Comparison of ENCODE assay signal across 8 cellular contexts in genomic region chr1:221715321-221716169, GRCh38. TPM values are rescaled to one million over a fixed set of nuclear protein-coding genes. Genes with fewer than 3 reads are reported as not detected.
DNase-seq lines count a peak whose midpoint lies in the region; ATAC-seq and TF ChIP-seq lines count a peak whose summit lies in the region.

No MANE protein-coding gene starts in this region.

- no peak for TF ChIP-seq CTCF in glutamatergic neuron (IDR thresholded peaks at IDR 0.05; ENCODE audit: partially characterized antibody, unreplicated experiment)

- H3K27ac Mint-ChIP-seq in activated CD4-positive, alpha-beta T cell treated with anti-CD3 and anti-CD28 coated beads, Interleukin-2, amount 10 ng/mL, durations not matched to agents 24 days and 14 days, result peak overlapping the region; percentile 57
- H3K27ac Mint-ChIP-seq in T-cell (peak overlapping the region; percentile 36 to 50), glutamatergic neuron (ENCODE audit: unreplicated experiment) (peak overlapping the region; percentile 81)
- H3K27ac Mint-ChIP-seq in stimulated activated memory B cell treated with anti-CD40 and anti-IgM and Interleukin-4, amounts not matched to agents 10 μg/mL and 1 μg/mL and 100 μg/mL, for 72 hours, result peak overlapping the region; percentile 83

- DNase-seq in activated CD4-positive, alpha-beta T cell treated with anti-CD3 and anti-CD28 coated beads, Interleukin-2, amount 10 ng/mL, durations not matched to agents 24 days and 14 days, result peak; percentile 57
- DNase-seq in activated CD4-positive, alpha-beta T cell treated with anti-CD3 and anti-CD28 coated beads, Interleukin-2, amount 50 U/mL, for 1 hour, result no peak
- no peak for DNase-seq in T-cell
- DNase-seq in glutamatergic neuron, result peak; percentile 31
- no peak for DNase-seq in activated gamma-delta T cell treated with Interleukin-2 at 50 U/mL for 16 hours
- no peak for DNase-seq in stimulated activated CD4-positive, alpha-beta T cell treated with anti-CD3 and anti-CD28 coated beads, Interleukin-2, amount 100 ng/mL, for 24 hours

- H3K27me3 Mint-ChIP-seq in activated CD4-positive, alpha-beta T cell treated with anti-CD3 and anti-CD28 coated beads, Interleukin-2, amount 10 ng/mL, durations not matched to agents 24 days and 14 days, result no peaks in the 10 kb centered on the region
- no peaks in the 10 kb centered on the region for H3K27me3 Mint-ChIP-seq in T-cell
- H3K27me3 Mint-ChIP-seq in glutamatergic neuron (ENCODE audit: unreplicated experiment), result no peaks in the 10 kb centered on the region
- H3K27me3 Mint-ChIP-seq in stimulated activated memory B cell treated with anti-CD40 and anti-IgM and Interleukin-4, amounts not matched to agents 10 μg/mL and 1 μg/mL and 100 μg/mL, for 72 hours, result no peaks in the 10 kb centered on the region

- intact Hi-C loops in activated CD4-positive, alpha-beta T cell treated with anti-CD3 and anti-CD28 coated beads, Interleukin-2, amount 10 ng/mL, durations not matched to agents 24 days and 14 days (cut with micrococcal nuclease), result loop anchor here (10.0 kb wide), 1 partner anchor 939 kb away; no protein-coding TSS in a partner anchor

- POLR2A ChIA-PET in T-cell (lab: Charles Lee), result interaction anchor here in 1 of 2 donors (0.6 to 9.0 kb wide), 2 partner anchors 27 to 336 kb away, joined by 3 to 218 read pairs; partner anchors contain the start of gene DUSP10

- peak overlapping the region; percentile 25 for H3K4me3 Mint-ChIP-seq in activated CD4-positive, alpha-beta T cell treated with anti-CD3 and anti-CD28 coated beads, Interleukin-2, amount 10 ng/mL, durations not matched to agents 24 days and 14 days
- H3K4me3 Mint-ChIP-seq in T-cell (no peak overlapping the region), glutamatergic neuron (ENCODE audit: unreplicated experiment) (peak overlapping the region; percentile 16)
- H3K4me3 Mint-ChIP-seq in stimulated activated memory B cell treated with anti-CD40 and anti-IgM and Interleukin-4, amounts not matched to agents 10 μg/mL and 1 μg/mL and 100 μg/mL, for 72 hours, result no peak overlapping the region

- ATAC-seq in T-cell (replicated peaks in 1 of 4), result no peak
- ATAC-seq in stimulated activated memory B cell treated with anti-CD40 and anti-IgM and Interleukin-4, amounts not matched to agents 10 μg/mL and 1 μg/mL and 100 μg/mL, for 72 hours, result no peak
- ATAC-seq in GM21447 (IDR thresholded peaks at IDR 0.05; ENCODE audit: unreplicated experiment), result no peak

- no peaks in the 10 kb centered on the region for H3K9me3 Mint-ChIP-seq in activated CD4-positive, alpha-beta T cell treated with anti-CD3 and anti-CD28 coated beads, Interleukin-2, amount 10 ng/mL, durations not matched to agents 24 days and 14 days
- H3K9me3 Mint-ChIP-seq in T-cell (no peaks in the 10 kb centered on the region), glutamatergic neuron (ENCODE audit: unreplicated experiment) (peaks cover 6% of the 10 kb centered on the region)
- H3K9me3 Mint-ChIP-seq in stimulated activated memory B cell treated with anti-CD40 and anti-IgM and Interleukin-4, amounts not matched to agents 10 μg/mL and 1 μg/mL and 100 μg/mL, for 72 hours, result peaks cover 5% of the 10 kb centered on the region

- CTCF ChIA-PET in T-cell (lab: Charles Lee), result no interaction called here

- peaks cover 72% of the 10 kb centered on the region for H3K4me1 Mint-ChIP-seq in activated CD4-positive, alpha-beta T cell treated with anti-CD3 and anti-CD28 coated beads, Interleukin-2, amount 10 ng/mL, durations not matched to agents 24 days and 14 days
- H3K4me1 Mint-ChIP-seq in T-cell (peaks cover 62 to 81% (median 79%) of the 10 kb centered on the region in 3 donors), glutamatergic neuron (ENCODE audit: low read depth, unreplicated experiment) (peaks cover 39% of the 10 kb centered on the region)
- peaks cover 80% of the 10 kb centered on the region for H3K4me1 Mint-ChIP-seq in stimulated activated memory B cell treated with anti-CD40 and anti-IgM and Interleukin-4, amounts not matched to agents 10 μg/mL and 1 μg/mL and 100 μg/mL, for 72 hours

- H3K36me3 Mint-ChIP-seq in activated CD4-positive, alpha-beta T cell treated with anti-CD3 and anti-CD28 coated beads, Interleukin-2, amount 10 ng/mL, durations not matched to agents 24 days and 14 days (ENCODE audit: low read depth), result peaks cover 44% of the 10 kb centered on the region
- H3K36me3 Mint-ChIP-seq in T-cell (peaks cover 26% of the 10 kb centered on the region), glutamatergic neuron (ENCODE audit: unreplicated experiment) (no peaks in the 10 kb centered on the region)
- peaks cover 59% of the 10 kb centered on the region for H3K36me3 Mint-ChIP-seq in stimulated activated memory B cell treated with anti-CD40 and anti-IgM and Interleukin-4, amounts not matched to agents 10 μg/mL and 1 μg/mL and 100 μg/mL, for 72 hours

RNA-seq across cellular contexts. Expression of gene DUSP10, which starts 26.3 kb away (rescaled TPM):
- 13.5 and 14.6 TPM in 2 replicates for total RNA-seq in activated CD4-positive, alpha-beta T cell treated with anti-CD3 and anti-CD28 coated beads, Interleukin-2, amount 10 ng/mL, durations not matched to agents 24 days and 14 days
- total RNA-seq in T-cell, result 10 to 100 TPM in 2 of 5 donors, 1 to 10 TPM in 3; 5.2 to 64.2 (median 6.0) TPM
- 21.5 TPM for total RNA-seq in glutamatergic neuron (ENCODE audit: unreplicated experiment)

Comparison
In these comparisons a context has a peak if more than half of its experiments do, and no peak if none do; other contexts are left out.
1. DNase-seq: peak in activated CD4-positive, alpha-beta T cell treated with anti-CD3 and anti-CD28 coated beads, Interleukin-2, amount 10 ng/mL, durations not matched to agents 24 days and 14 days (single experiment) and glutamatergic neuron (single experiment); none in activated CD4-positive, alpha-beta T cell treated with anti-CD3 and anti-CD28 coated beads, Interleukin-2, amount 50 U/mL, for 1 hour (single experiment), T-cell (0 of 34), activated gamma-delta T cell treated with Interleukin-2 at 50 U/mL for 16 hours (single experiment) and stimulated activated CD4-positive, alpha-beta T cell treated with anti-CD3 and anti-CD28 coated beads, Interleukin-2, amount 100 ng/mL, for 24 hours (0 of 2).
2. H3K4me3 Mint-ChIP-seq: peak in activated CD4-positive, alpha-beta T cell treated with anti-CD3 and anti-CD28 coated beads, Interleukin-2, amount 10 ng/mL, durations not matched to agents 24 days and 14 days (single experiment) and glutamatergic neuron (single experiment); none in T-cell (0 of 3) and stimulated activated memory B cell treated with anti-CD40 and anti-IgM and Interleukin-4, amounts not matched to agents 10 μg/mL and 1 μg/mL and 100 μg/mL, for 72 hours (single experiment).
3. Peak in every context shown above with its lines, with median percentiles within 50 percentile points of each other: H3K27ac Mint-ChIP-seq.